In the genomic region with DNA sequence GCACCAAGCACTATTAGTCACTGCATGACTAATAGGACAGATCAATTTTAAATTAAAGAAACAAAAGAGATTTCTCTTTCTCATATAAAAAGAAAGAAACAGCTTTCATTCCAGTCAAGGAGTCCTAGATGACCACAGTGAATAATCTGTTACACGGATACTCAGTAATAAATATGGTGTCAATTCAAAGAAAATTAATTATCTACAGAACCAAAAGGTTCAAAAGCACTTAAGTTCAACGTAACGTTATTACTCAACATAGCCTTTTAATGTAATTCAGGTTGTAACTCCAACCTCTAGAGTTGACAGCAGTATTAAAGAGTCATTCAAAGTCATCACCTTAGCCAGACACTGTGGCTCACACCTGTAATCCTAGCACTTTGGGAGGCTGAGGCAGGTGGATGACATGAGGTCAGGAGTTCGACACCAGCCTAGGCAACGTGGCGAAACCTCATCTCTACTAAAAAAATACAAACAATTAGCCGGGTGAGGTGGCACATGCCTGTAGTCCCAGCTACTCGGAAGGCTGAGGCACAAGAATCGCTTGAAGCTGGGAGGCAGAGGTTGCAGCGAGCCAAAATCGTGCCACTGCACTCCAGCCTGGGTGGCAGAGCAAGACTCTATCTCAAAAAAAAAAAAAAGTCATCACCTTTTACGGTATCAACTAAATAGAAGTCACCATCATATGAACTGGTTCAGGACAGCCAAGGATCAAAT, we compare ENCODE assay signal across 8 cellular contexts. TPM values are rescaled to one million over a fixed set of nuclear protein-coding genes. Genes with fewer than 3 reads are reported as not detected.
DNase-seq lines count a peak whose midpoint lies in the region; ATAC-seq, FAIRE-seq and TF ChIP-seq lines count a peak whose summit lies in the region.

No MANE protein-coding gene starts in this region.

- H3K4me3 ChIP-seq in kidney (ENCODE audit: low read length in 2 of 2) = no peak overlapping the region
- peak overlapping the region in 1 of 4 donors; percentile 16 for H3K4me3 ChIP-seq in transverse colon

- H3K36me3 ChIP-seq in kidney (ENCODE audit: control insufficient read depth in 1 of 2, insufficient read depth in 2 of 2, low read length in 2 of 2) (no peaks in the 10 kb centered on the region), transverse colon (no peaks in the 10 kb centered on the region)

- peak; percentile 35 for DNase-seq in activated naive CD4-positive, alpha-beta T cell treated with Interleukin-2 at 50 U/mL for 16 hours
- no peak for DNase-seq in activated naive CD4-positive, alpha-beta T cell (lab: John Stamatoyannopoulos, UW)
- no peak for DNase-seq in activated T-helper 2 cell treated with anti-CD3 and anti-CD28 coated beads, Interferon-gamma antibody, Interleukin-2, Interleukin-4, amounts not matched to agents 10 μg/mL and 5 μg/mL and 100 μg/mL, durations not matched to agents 14 hours and 24 hours and 36 hours (ENCODE audit: low spot score)
- DNase-seq in kidney = no peak
- no peak for DNase-seq in transverse colon
- DNase-seq in HUDEP-2 (lab: John Stamatoyannopoulos, UW; ENCODE audit: unreplicated experiment in 76 of 76) = no peak

- H3K4me1 Mint-ChIP-seq in activated T-helper 2 cell treated with anti-CD3 and anti-CD28 coated beads, Interferon-gamma antibody, Interleukin-2, Interleukin-4, amounts not matched to agents 10 μg/mL and 5 μg/mL and 100 μg/mL, durations not matched to agents 14 hours and 24 hours and 36 hours (ENCODE audit: low read depth) = peaks cover 67% of the 10 kb centered on the region

- TF ChIP-seq CTCF in kidney (IDR thresholded peaks at IDR 0.05; ENCODE audit: borderline replicate concordance, extremely low read depth, insufficient read depth) (no peak), transverse colon (IDR thresholded peaks at IDR 0.05) (no peak)

- H3K27me3 Mint-ChIP-seq in activated T-helper 2 cell treated with anti-CD3 and anti-CD28 coated beads, Interferon-gamma antibody, Interleukin-2, Interleukin-4, amounts not matched to agents 10 μg/mL and 5 μg/mL and 100 μg/mL, durations not matched to agents 14 hours and 24 hours and 36 hours (ENCODE audit: low read depth) = no peaks in the 10 kb centered on the region

- no peaks in the 10 kb centered on the region for H3K9me3 Mint-ChIP-seq in activated T-helper 2 cell treated with anti-CD3 and anti-CD28 coated beads, Interferon-gamma antibody, Interleukin-2, Interleukin-4, amounts not matched to agents 10 μg/mL and 5 μg/mL and 100 μg/mL, durations not matched to agents 14 hours and 24 hours and 36 hours

- H3K27ac Mint-ChIP-seq in activated T-helper 2 cell treated with anti-CD3 and anti-CD28 coated beads, Interferon-gamma antibody, Interleukin-2, Interleukin-4, amounts not matched to agents 10 μg/mL and 5 μg/mL and 100 μg/mL, durations not matched to agents 14 hours and 24 hours and 36 hours = peak overlapping the region; percentile 96

- WGBS in transverse colon (ENCODE audit: low coverage in 1 of 2), 2 donors = 53 to 62% methylated on average over 7 to 12 of the region's 12 CpGs

- peaks cover 4 to 32% of the 10 kb centered on the region in 2 donors for H3K4me1 ChIP-seq in kidney (ENCODE audit: control insufficient read depth in 1 of 2, insufficient read depth in 1 of 2, low read depth in 1 of 2, low read length in 2 of 2)
- peaks cover 40 to 82% (median 73%) of the 10 kb centered on the region in 4 donors for H3K4me1 ChIP-seq in transverse colon

- H3K27ac ChIP-seq in kidney (ENCODE audit: low read depth in 2 of 2, low read length in 2 of 2) (peak overlapping the region; percentile 52 to 83), transverse colon (peak overlapping the region; percentile 87 to 92 (median 88))

- peaks cover 45% of the 10 kb centered on the region for H3K36me3 Mint-ChIP-seq in activated T-helper 2 cell treated with anti-CD3 and anti-CD28 coated beads, Interferon-gamma antibody, Interleukin-2, Interleukin-4, amounts not matched to agents 10 μg/mL and 5 μg/mL and 100 μg/mL, durations not matched to agents 14 hours and 24 hours and 36 hours (ENCODE audit: low read depth)

- H3K27me3 ChIP-seq in transverse colon = no peaks in the 10 kb centered on the region

- no peak for TF ChIP-seq EP300 in transverse colon (IDR thresholded peaks at IDR 0.05; ENCODE audit: low read depth)

- FAIRE-seq in kidney (lab: Jason Lieb, UNC) = no peak

- in situ Hi-C loops in transverse colon (cut with MboI; ENCODE audit: low pct_ligation_motif_present in 1 of 4, low pct_unique_long_range_greater_than_20kb in 1 of 4, low sequenced_read_pairs in 3 of 4) = no loop called here

- no peak for TF ChIP-seq POLR2A in transverse colon (IDR thresholded peaks at IDR 0.05)

- H3K9me3 ChIP-seq in kidney (ENCODE audit: control insufficient read depth in 1 of 2, low read length in 2 of 2) (no peaks in the 10 kb centered on the region), transverse colon (no peaks in the 10 kb centered on the region)

- no peak for ATAC-seq in HG02885 (IDR thresholded peaks at IDR 0.05; ENCODE audit: poor library complexity, unreplicated experiment)
- no peak for ATAC-seq in HG02973 (IDR thresholded peaks at IDR 0.05; ENCODE audit: unreplicated experiment)

- intact Hi-C loops in activated T-helper 2 cell treated with anti-CD3 and anti-CD28 coated beads, Interferon-gamma antibody, Interleukin-2, Interleukin-4, amounts not matched to agents 10 μg/mL and 5 μg/mL and 100 μg/mL, durations not matched to agents 14 hours and 24 hours and 36 hours (cut with micrococcal nuclease) = loop anchor here (1.0 to 10.0 kb wide), 7 partner anchors 13 to 856 kb away; partner anchors contain the start of genes RAD9B and VPS29
- intact Hi-C loops in kidney (cut with DNase I) (no loop called here), transverse colon (cut with DNase I; ENCODE audit: low total_unique reads) (no loop called here)

- peak overlapping the region; percentile 98 for H3K4me3 Mint-ChIP-seq in activated T-helper 2 cell treated with anti-CD3 and anti-CD28 coated beads, Interferon-gamma antibody, Interleukin-2, Interleukin-4, amounts not matched to agents 10 μg/mL and 5 μg/mL and 100 μg/mL, durations not matched to agents 14 hours and 24 hours and 36 hours (ENCODE audit: low read depth)

- no peak overlapping the region for H3K9ac ChIP-seq in kidney (ENCODE audit: low read length in 2 of 2)

RNA-seq across cellular contexts. Expression of gene PPTC7, which starts 4.4 kb away (rescaled TPM):
- total RNA-seq in activated T-helper 2 cell treated with anti-CD3 and anti-CD28 coated beads, Interferon-gamma antibody, Interleukin-2, Interleukin-4, amounts not matched to agents 10 μg/mL and 5 μg/mL and 100 μg/mL, durations not matched to agents 14 hours and 24 hours and 36 hours = 41.7 and 42.4 TPM in 2 replicates
- 27.9 TPM for total RNA-seq in kidney
- polyA plus RNA-seq in kidney (ENCODE audit: insufficient read depth, low read depth, low replicate concordance) = 10.0 TPM
- total RNA-seq in transverse colon = 10 to 100 TPM; 25.3 to 36.4 (median 27.1) TPM

RNA-seq across cellular contexts. Expression of gene TCTN1, which starts 35.2 kb away (rescaled TPM):
- total RNA-seq in activated T-helper 2 cell treated with anti-CD3 and anti-CD28 coated beads, Interferon-gamma antibody, Interleukin-2, Interleukin-4, amounts not matched to agents 10 μg/mL and 5 μg/mL and 100 μg/mL, durations not matched to agents 14 hours and 24 hours and 36 hours = 5.1 and 6.6 TPM in 2 replicates
- total RNA-seq in kidney (76.9 TPM), transverse colon (10 to 100 TPM; 28.5 to 71.2 (median 35.1) TPM)
- polyA plus RNA-seq in kidney (ENCODE audit: insufficient read depth, low read depth, low replicate concordance) = 71.2 TPM
